23 cellular contexts compared by ENCODE assay signal in the genomic region with DNA sequence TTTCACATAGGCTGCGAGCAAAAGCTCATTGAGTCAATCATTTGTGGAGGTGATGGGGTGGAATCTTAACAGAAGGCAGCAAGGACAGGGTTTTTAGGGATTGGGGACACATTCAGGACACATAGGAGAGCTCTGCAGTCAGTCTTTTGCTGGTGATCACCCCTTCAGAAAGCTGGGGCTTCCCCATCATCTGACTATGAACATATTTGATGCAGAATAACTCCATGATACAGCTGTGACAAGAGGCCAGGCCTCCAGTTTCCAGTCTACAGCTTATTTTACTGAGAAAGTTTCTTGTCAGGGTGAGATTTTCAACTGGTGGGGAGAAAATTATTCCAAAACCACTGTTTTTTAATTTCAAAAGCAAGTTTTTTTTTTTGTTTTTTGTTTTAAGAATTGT.
DNase-seq lines count a peak whose midpoint lies in the region; ATAC-seq and TF ChIP-seq lines count a peak whose summit lies in the region.
"Had no signal": no experiment of that assay in that cellular context is flagged by ENCODE, and none has a peak within 500 bp of the region (broad histone marks: within the 10 kb centered on the region; RNA-seq: fewer than 3 reads in every experiment).

No MANE protein-coding gene starts in this region.

- no peak overlapping the region for H2AFZ ChIP-seq in neuronal stem cell (ENCODE audit: low read length)

- H3K27ac Mint-ChIP-seq in activated naive CD8-positive, alpha-beta T cell treated with anti-CD3 and anti-CD28 coated beads for 36 hours, result no peak overlapping the region
- H3K27ac Mint-ChIP-seq: memory B cell had no signal

- no peak overlapping the region for H3K4ac ChIP-seq in neuronal stem cell (ENCODE audit: low read length)

- H3K27me3 ChIP-seq in neuronal stem cell (ENCODE audit: control insufficient read depth in 3 of 3, insufficient read depth in 3 of 3, low read depth in 1 of 3, low read length in 3 of 3) (peaks cover 0 to 2% (median 0%) of the 10 kb centered on the region in 3 experiments), vagina (no peaks in the 10 kb centered on the region)
- H3K27me3 ChIP-seq: BLaER1 had no signal

- H2BK15ac ChIP-seq in neuronal stem cell (ENCODE audit: low read length), result peak overlapping the region; percentile 50

- no peak overlapping the region for H3K4me3 Mint-ChIP-seq in activated naive CD8-positive, alpha-beta T cell treated with anti-CD3 and anti-CD28 coated beads for 36 hours
- H3K4me3 Mint-ChIP-seq: memory B cell had no signal

- no peak overlapping the region for H3K9ac ChIP-seq in neuronal stem cell (ENCODE audit: low read depth, low read length, poor library complexity)
- H3K9ac ChIP-seq: BLaER1 had no signal

- no peak overlapping the region for H2AK5ac ChIP-seq in neuronal stem cell (ENCODE audit: low read depth, low read length)

- H4K8ac ChIP-seq in neuronal stem cell (ENCODE audit: low read depth, low read length), result no peak overlapping the region

- H3K4me1 ChIP-seq in neuronal stem cell (ENCODE audit: control insufficient read depth in 2 of 2, insufficient read depth in 1 of 2, low read depth in 1 of 2, low read length in 2 of 2), result peaks cover 0 to 5% of the 10 kb centered on the region in 2 donors
- H3K4me1 ChIP-seq in vagina, result peaks cover 37% of the 10 kb centered on the region
- H3K4me1 ChIP-seq: BLaER1 had no signal

- H3K27ac ChIP-seq in angular gyrus (ENCODE audit: low read depth, low read length) (peak overlapping the region; percentile 41), epithelial cell of prostate (peak overlapping the region; percentile 96), neuronal stem cell (replicated peaks; ENCODE audit: low read length) (no peak overlapping the region), vagina (peak overlapping the region; percentile 68)
- H3K27ac ChIP-seq: BLaER1, HL-60 had no signal

- no peaks in the 10 kb centered on the region for H3K79me1 ChIP-seq in neuronal stem cell (ENCODE audit: low read depth, low read length)

- intact Hi-C loops in vagina (cut with DNase I), result no loop called here

- TF ChIP-seq POLR2A in vagina (IDR thresholded peaks at IDR 0.05), result no peak

- H3K9me3 ChIP-seq in neuronal stem cell (replicated peaks in 1 of 2; ENCODE audit: control insufficient read depth in 2 of 2, insufficient read depth in 1 of 2, low read depth in 1 of 2, low read length in 2 of 2) (peaks cover 15% of the 10 kb centered on the region in 2 donors), vagina (no peaks in the 10 kb centered on the region)

- no peak overlapping the region for H3K4me3 ChIP-seq in neuronal stem cell (ENCODE audit: low read length in 2 of 2)
- H3K4me3 ChIP-seq in vagina, result no peak overlapping the region
- H3K4me3 ChIP-seq: BLaER1, coronary artery, K562 had no signal

- no peak overlapping the region for H4K91ac ChIP-seq in neuronal stem cell (ENCODE audit: low read depth, low read length, poor library complexity)

- no peak overlapping the region for H3K4me2 ChIP-seq in neuronal stem cell (ENCODE audit: insufficient read depth, low read length, poor library complexity, severe bottlenecking)
- H3K4me2 ChIP-seq: BLaER1 had no signal

- no peaks in the 10 kb centered on the region for H3K36me3 Mint-ChIP-seq in activated naive CD8-positive, alpha-beta T cell treated with anti-CD3 and anti-CD28 coated beads for 36 hours

- H3K36me3 ChIP-seq in neuronal stem cell (replicated peaks in 1 of 2; ENCODE audit: control insufficient read depth in 2 of 2, insufficient read depth in 2 of 2, low read length in 2 of 2) (no peaks in the 10 kb centered on the region), vagina (no peaks in the 10 kb centered on the region)
- H3K36me3 ChIP-seq: BLaER1 had no signal

- DNase-seq in epithelial cell of prostate (ENCODE audit: low read depth, low spot score) (no peak), neuronal stem cell (ENCODE audit: low spot score) (no peak), vagina (ENCODE audit: extremely low spot score in 2 of 2) (no peak), amygdala (lab: John Stamatoyannopoulos, UW) (no peak)
- no peak for DNase-seq in activated naive CD8-positive, alpha-beta T cell treated with anti-CD3 and anti-CD28 coated beads for 36 hours
- DNase-seq: activated CD4-positive, CD25-positive, alpha-beta regulatory T cell treated with anti-CD3 and anti-CD28 coated beads, Interleukin-2, amount 50 U/mL, for 72 hours; activated effector memory CD4-positive, alpha-beta T cell treated with anti-CD3 and anti-CD28 coated beads, Interleukin-2, amount 50 U/mL, for 16 hours; amniotic stem cell; GF-D8; glutamatergic neuron; NCI-H1048; NCI-H2081 treated with DMSO at 0.1 percent for 48 hours; NCI-H510A treated with DMSO at 0.1 percent for 48 hours; right cardiac atrium; SIG-M5; T1000 had no signal

- no peak for ATAC-seq in GM21447 (IDR thresholded peaks at IDR 0.05; ENCODE audit: unreplicated experiment)
- ATAC-seq: K562 had no signal

- H2BK120ac ChIP-seq in neuronal stem cell (ENCODE audit: low read depth, low read length), result no peak overlapping the region

- no peaks in the 10 kb centered on the region for H3K4me1 Mint-ChIP-seq in activated naive CD8-positive, alpha-beta T cell treated with anti-CD3 and anti-CD28 coated beads for 36 hours
- H3K4me1 Mint-ChIP-seq: memory B cell had no signal

- no peak overlapping the region for H2BK12ac ChIP-seq in neuronal stem cell (ENCODE audit: low read length)

- no peak overlapping the region for H3K14ac ChIP-seq in neuronal stem cell (ENCODE audit: low read length)

- no peak overlapping the region for H3K18ac ChIP-seq in neuronal stem cell (ENCODE audit: low read length)

- peaks cover 16% of the 10 kb centered on the region for H3K9me3 Mint-ChIP-seq in activated naive CD8-positive, alpha-beta T cell treated with anti-CD3 and anti-CD28 coated beads for 36 hours

- H3K23ac ChIP-seq in neuronal stem cell (ENCODE audit: low read depth, low read length, poor library complexity), result no peak overlapping the region

- H2BK5ac ChIP-seq in neuronal stem cell (ENCODE audit: low read length), result no peak overlapping the region

- H3K27me3 Mint-ChIP-seq in activated naive CD8-positive, alpha-beta T cell treated with anti-CD3 and anti-CD28 coated beads for 36 hours, result peaks cover 20% of the 10 kb centered on the region
- H3K27me3 Mint-ChIP-seq: memory B cell had no signal

- no peak for TF ChIP-seq CTCF in vagina (IDR thresholded peaks at IDR 0.05)

- WGBS in neuronal stem cell (ENCODE audit: extremely low coverage in 2 of 2, insufficient read length in 2 of 2, insufficient replicate concordance in 1 of 2), 2 donors, result no CpG with 5 or more reads among the region's 1 CpG
